Comparison of ENCODE assay signal across 18 cellular contexts in the genomic region with DNA sequence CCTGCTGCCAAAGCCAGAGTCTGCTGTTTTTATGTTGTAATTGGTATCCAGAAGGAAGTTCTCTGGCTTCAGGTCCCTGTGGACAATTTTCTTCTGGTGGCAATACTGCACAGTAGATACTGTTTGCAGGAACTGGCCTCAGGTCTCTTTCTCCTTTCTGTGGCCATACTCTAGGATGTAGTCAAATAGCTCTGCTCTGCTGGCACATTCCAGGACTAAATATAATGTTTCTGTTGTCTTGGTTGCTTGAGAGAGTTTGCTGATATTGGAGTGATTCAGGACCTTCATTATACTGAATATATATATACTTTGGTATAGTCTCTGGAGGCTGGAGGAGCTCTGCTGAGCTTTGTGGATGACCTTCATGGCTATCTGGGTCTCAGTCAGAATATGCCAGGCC. TPM values are rescaled to one million over a fixed set of nuclear protein-coding genes. Genes with fewer than 3 reads are reported as not detected.
A peak's percentile ranks its signal among the peaks of the same experiment; 100 is the strongest.
DNase-seq lines count a peak whose midpoint lies in the region; ATAC-seq, FAIRE-seq and TF ChIP-seq lines count a peak whose summit lies in the region.
"Had no signal": no experiment of that assay in that cellular context is flagged by ENCODE, and none has a peak within 500 bp of the region (broad histone marks: within the 10 kb centered on the region; RNA-seq: fewer than 3 reads in every experiment).

No MANE protein-coding gene starts in this region.

- TF ChIP-seq POLR2A in IMR-90 (IDR thresholded peaks at IDR 0.05; ENCODE audit: low read depth, low read length) (no peak), uterus (IDR thresholded peaks at IDR 0.05) (no peak), GM12892 (IDR thresholded peaks at IDR 0.05; ENCODE audit: low read depth, low read length) (no peak)

- no peak overlapping the region for H3K4me3 Mint-ChIP-seq in endodermal cell

- H3K9me3 ChIP-seq in AG04450 (ENCODE audit: control insufficient read depth, insufficient read depth, low read length): no peaks in the 10 kb centered on the region
- H3K9me3 ChIP-seq in IMR-90 (ENCODE audit: control insufficient read depth, insufficient read depth, low read length): no peaks in the 10 kb centered on the region
- H3K9me3 ChIP-seq in endodermal cell (ENCODE audit: control insufficient read depth, low read length): peaks cover 47% of the 10 kb centered on the region
- no peaks in the 10 kb centered on the region for H3K9me3 ChIP-seq in trophoblast cell (ENCODE audit: insufficient read depth, low read depth, low read length)
- H3K9me3 ChIP-seq in uterus: no peaks in the 10 kb centered on the region
- H3K9me3 ChIP-seq: A549 had no signal

- H3K56ac ChIP-seq in IMR-90 (ENCODE audit: extremely low read depth, insufficient read depth, low read length): no peak overlapping the region

- H3K36me3 ChIP-seq in IMR-90 (ENCODE audit: control insufficient read depth, insufficient read depth, low read length) (peaks cover 11% of the 10 kb centered on the region), endodermal cell (ENCODE audit: control insufficient read depth, insufficient read depth, low read length) (peaks cover 65% of the 10 kb centered on the region), trophoblast cell (ENCODE audit: control insufficient read depth in 1 of 2, insufficient read depth in 2 of 2, low read length in 2 of 2) (peaks cover 3 to 8% of the 10 kb centered on the region in 2 experiments), uterus (no peaks in the 10 kb centered on the region)

- H3K4me2 ChIP-seq in IMR-90 (ENCODE audit: low read depth, low read length) (no peak overlapping the region), trophoblast cell (ENCODE audit: low read length) (no peak overlapping the region)
- H3K4me2 ChIP-seq: A549 had no signal

- H3K4me3 ChIP-seq in AG04450 (ENCODE audit: low read depth, low read length) (no peak overlapping the region), IMR-90 (ENCODE audit: insufficient read depth, low read depth, low read length) (no peak overlapping the region), endodermal cell (ENCODE audit: low read length) (peak overlapping the region; percentile 45), trophoblast cell (ENCODE audit: low read depth, low read length) (no peak overlapping the region), uterus (no peak overlapping the region)
- H3K4me3 ChIP-seq: A549; BLaER1 treated with 17β-estradiol and CSF1 and Interleukin-3, amounts not matched to agents 10 nM and 100 nM had no signal

- no peak overlapping the region for H3K27ac Mint-ChIP-seq in endodermal cell
- H3K27ac Mint-ChIP-seq: IgD-negative memory B cell had no signal

- intact Hi-C loops in IMR-90 (cut with micrococcal nuclease): no loop called here
- intact Hi-C loops in uterus (cut with DNase I; ENCODE audit: low total_unique reads): no loop called here

- no peak overlapping the region for H2BK120ac ChIP-seq in IMR-90 (ENCODE audit: low read depth, low read length)
- no peak overlapping the region for H2BK120ac ChIP-seq in trophoblast cell (ENCODE audit: insufficient read depth, low read length, poor library complexity)

- no peak overlapping the region for H4K12ac ChIP-seq in trophoblast cell (ENCODE audit: low read depth, low read length)

- peaks cover 37% of the 10 kb centered on the region for H3K9me3 Mint-ChIP-seq in endodermal cell
- H3K9me3 Mint-ChIP-seq: IgD-negative memory B cell had no signal

- H3K27me3 ChIP-seq in AG04450 (ENCODE audit: control insufficient read depth, insufficient read depth, low read length) (no peaks in the 10 kb centered on the region), IMR-90 (ENCODE audit: control insufficient read depth, insufficient read depth, low read length) (no peaks in the 10 kb centered on the region), endodermal cell (ENCODE audit: control insufficient read depth, insufficient read depth, low read length, poor library complexity, severe bottlenecking) (no peaks in the 10 kb centered on the region), trophoblast cell (ENCODE audit: insufficient read depth, low read length) (no peaks in the 10 kb centered on the region), uterus (no peaks in the 10 kb centered on the region)
- H3K27me3 ChIP-seq: BLaER1 treated with 17β-estradiol and CSF1 and Interleukin-3, amounts not matched to agents 10 nM and 100 nM had no signal

- POLR2A ChIA-PET in AG04450 (lab: Yijun Ruan, JAX): no interaction called here
- POLR2A ChIA-PET in IMR-90 (lab: Charles Lee; ENCODE audit: unreplicated experiment): no interaction called here

- H4K8ac ChIP-seq in IMR-90 (ENCODE audit: low read depth in 2 of 2, low read length in 2 of 2) (no peak overlapping the region), trophoblast cell (ENCODE audit: low read depth, low read length) (no peak overlapping the region)

- no peak overlapping the region for H2BK5ac ChIP-seq in IMR-90 (ENCODE audit: low read depth, low read length, poor library complexity, severe bottlenecking)
- H2BK5ac ChIP-seq in trophoblast cell (ENCODE audit: low read depth, low read length, poor library complexity): no peak overlapping the region

- no peak for TF ChIP-seq RAD21 in IMR-90 (IDR thresholded peaks at IDR 0.05; ENCODE audit: low read length)

- peaks cover 5% of the 10 kb centered on the region for H3K4me1 ChIP-seq in IMR-90 (ENCODE audit: control insufficient read depth, insufficient read depth, low read length)
- H3K4me1 ChIP-seq in endodermal cell (ENCODE audit: control insufficient read depth, insufficient read depth, low read length): no peaks in the 10 kb centered on the region
- no peaks in the 10 kb centered on the region for H3K4me1 ChIP-seq in trophoblast cell (ENCODE audit: control insufficient read depth in 1 of 2, insufficient read depth in 2 of 2, low read length in 2 of 2)
- H3K4me1 ChIP-seq in uterus: no peaks in the 10 kb centered on the region
- H3K4me1 ChIP-seq: A549 had no signal

- no peak overlapping the region for H4K91ac ChIP-seq in IMR-90 (ENCODE audit: insufficient read depth, low read depth, low read length)
- no peak overlapping the region for H4K91ac ChIP-seq in trophoblast cell (ENCODE audit: low read depth, low read length)

- H2AK5ac ChIP-seq in IMR-90 (ENCODE audit: low read depth, low read length) (no peak overlapping the region), trophoblast cell (ENCODE audit: low read length) (no peak overlapping the region)

- H3K23ac ChIP-seq in IMR-90 (ENCODE audit: low read depth, low read length) (no peak overlapping the region), trophoblast cell (ENCODE audit: low read length) (no peak overlapping the region)

- dilution Hi-C loops in IMR-90 (cut with HindIII; ENCODE audit: low sequenced_read_pairs, unreplicated experiment): no loop called here

- no peak overlapping the region for H3K4ac ChIP-seq in IMR-90 (ENCODE audit: low read depth, low read length)
- H3K4ac ChIP-seq in trophoblast cell (ENCODE audit: low read depth, low read length): peak overlapping the region; percentile 81

- H3K9me1 ChIP-seq in IMR-90 (ENCODE audit: insufficient read depth, low read length): peaks cover 22% of the 10 kb centered on the region; the same call in 1 of the 2 replicates

- H3K14ac ChIP-seq in IMR-90 (replicated peaks; ENCODE audit: low read depth, low read length): no peak overlapping the region
- no peak overlapping the region for H3K14ac ChIP-seq in trophoblast cell (ENCODE audit: low read length)

- H3K9ac ChIP-seq in IMR-90 (ENCODE audit: low read depth, low read length) (no peak overlapping the region), endodermal cell (ENCODE audit: extremely low read depth, low read length, poor library complexity, severe bottlenecking) (no peak overlapping the region), trophoblast cell (ENCODE audit: low read length) (no peak overlapping the region)
- H3K9ac ChIP-seq: BLaER1 treated with 17β-estradiol and CSF1 and Interleukin-3, amounts not matched to agents 10 nM and 100 nM had no signal

- H2AFZ ChIP-seq in IMR-90 (replicated peaks; ENCODE audit: low read length, poor library complexity): no peak overlapping the region
- no peak overlapping the region for H2AFZ ChIP-seq in trophoblast cell (ENCODE audit: insufficient read depth, low read length, poor library complexity)

- H3K27ac ChIP-seq in AG04450 (ENCODE audit: low read depth, low read length) (peak overlapping the region; percentile 11), IMR-90 (ENCODE audit: insufficient read depth, low read length) (no peak overlapping the region), endodermal cell (ENCODE audit: low read depth, low read length) (no peak overlapping the region), trophoblast cell (ENCODE audit: low read depth, low read length) (no peak overlapping the region), uterus (no peak overlapping the region)
- H3K27ac ChIP-seq: A549; BLaER1 treated with 17β-estradiol and CSF1 and Interleukin-3, amounts not matched to agents 10 nM and 100 nM; RWPE1 had no signal

- TF ChIP-seq CTCF in AG04450 (IDR thresholded peaks at IDR 0.05; ENCODE audit: low read depth, low read length) (no peak), IMR-90 (conservative IDR thresholded peaks at IDR 0.05; ENCODE audit: low read depth, low read length) (no peak), endodermal cell (conservative IDR thresholded peaks at IDR 0.05) (no peak), uterus (IDR thresholded peaks at IDR 0.05) (no peak)

- ATAC-seq in IMR-90 (ENCODE audit: low read depth) (peak; percentile 61), HG02981 (IDR thresholded peaks at IDR 0.05; ENCODE audit: unreplicated experiment) (no peak)
- ATAC-seq: A549 had no signal

- no peak overlapping the region for H3K18ac ChIP-seq in IMR-90 (ENCODE audit: low read depth, low read length)
- no peak overlapping the region for H3K18ac ChIP-seq in trophoblast cell (ENCODE audit: low read length)

- no peak overlapping the region for H2BK12ac ChIP-seq in trophoblast cell (ENCODE audit: low read length)

- no peak overlapping the region for H2BK20ac ChIP-seq in IMR-90 (ENCODE audit: low read depth, low read length)

- peaks cover 8% of the 10 kb centered on the region for H3K4me1 Mint-ChIP-seq in endodermal cell

- in situ Hi-C loops in IMR-90 (cut with MboI; ENCODE audit: low sequenced_read_pairs): no loop called here

- FAIRE-seq in GM12892 (lab: Jason Lieb, UNC): no peak
- FAIRE-seq: A549, H54 had no signal

- no peak overlapping the region for H4K5ac ChIP-seq in IMR-90 (ENCODE audit: low read depth, low read length)

- H3K79me1 ChIP-seq in IMR-90 (ENCODE audit: low read depth in 1 of 2, low read length in 2 of 2) (peaks cover 15 to 77% of the 10 kb centered on the region in 2 experiments), trophoblast cell (ENCODE audit: low read length) (no peaks in the 10 kb centered on the region)

- peaks cover 91% of the 10 kb centered on the region for H4K20me1 ChIP-seq in IMR-90 (ENCODE audit: insufficient read depth, low read length)

- no peak overlapping the region for H2BK15ac ChIP-seq in IMR-90 (ENCODE audit: low read depth, low read length)

- CTCF ChIA-PET in AG04450 (lab: Charles Lee) (no interaction called here), IMR-90 (lab: Yijun Ruan, JAX) (no interaction called here)

- DNase-seq in AG04450 (ENCODE audit: low read depth, low spot score) (no peak), IMR-90 (no peak), endodermal cell (no peak), trophoblast cell (no peak), uterus (no peak), GM12892 (ENCODE audit: insufficient read length) (no peak)
- DNase-seq: DMS79, Karpas-422, NCI-H1436, NCI-H2029, NCI-H345, NCI-H524 treated with DMSO at 0.1 percent for 48 hours had no signal

- H3K79me2 ChIP-seq in trophoblast cell (ENCODE audit: control insufficient read depth, insufficient read depth, low read length, poor library complexity): peaks cover 13% of the 10 kb centered on the region

- no peak overlapping the region for H2AK9ac ChIP-seq in IMR-90 (replicated peaks; ENCODE audit: low read depth, low read length, poor library complexity)

- no peaks in the 10 kb centered on the region for H3K27me3 Mint-ChIP-seq in endodermal cell (ENCODE audit: insufficient read depth)
- H3K27me3 Mint-ChIP-seq: IgD-negative memory B cell had no signal

- no TSS peak for BruUV-seq in IMR-90 (replicated peaks; lab: Mats Ljungman, UMichigan)

- peaks cover 60% of the 10 kb centered on the region for H3K36me3 Mint-ChIP-seq in endodermal cell (ENCODE audit: low read depth)

RNA-seq across cellular contexts. Expression of a gene that starts 23.1 kb away (rescaled TPM):
- polyA plus RNA-seq in AG04450 (2011; rRNA removed) (261 and 266 TPM in 2 replicates), IMR-90 (2012; rRNA removed) (240 TPM in 2 replicates)
- 142 and 143 TPM in 2 replicates for polyA minus RNA-seq in AG04450 (2011; rRNA and poly(A)+ RNA removed)
- total RNA-seq in IMR-90 (2012; rRNA removed) (57.0 and 65.3 TPM in 2 replicates), endodermal cell (100 to 1,000 TPM; 166 to 194 TPM), uterus (100 to 1,000 TPM in 1 of 4 donors, 10 to 100 TPM in 3; 32.8 to 224 (median 70.6) TPM)
- 115 and 146 TPM in 2 replicates for polyA plus RNA-seq in IMR-90 (2012; cell fraction: cytosol; rRNA removed)
- 24.1 and 76.0 TPM in 2 replicates for polyA plus RNA-seq in IMR-90 (2012; cell fraction: nucleus; rRNA removed; ENCODE audit: low replicate concordance)
- 130 TPM for polyA plus RNA-seq in endodermal cell (2013, experiment 1 of 2)
- 118 TPM for polyA plus RNA-seq in endodermal cell (2013, experiment 2 of 2)
- 236 and 247 TPM in 2 replicates for polyA plus RNA-seq in trophoblast cell (2013)
- polyA plus RNA-seq in GM12892 (2012; ENCODE audit: missing spikeins): 102 TPM
